1 cellular context compared by ENCODE assay signal in the genomic region with DNA sequence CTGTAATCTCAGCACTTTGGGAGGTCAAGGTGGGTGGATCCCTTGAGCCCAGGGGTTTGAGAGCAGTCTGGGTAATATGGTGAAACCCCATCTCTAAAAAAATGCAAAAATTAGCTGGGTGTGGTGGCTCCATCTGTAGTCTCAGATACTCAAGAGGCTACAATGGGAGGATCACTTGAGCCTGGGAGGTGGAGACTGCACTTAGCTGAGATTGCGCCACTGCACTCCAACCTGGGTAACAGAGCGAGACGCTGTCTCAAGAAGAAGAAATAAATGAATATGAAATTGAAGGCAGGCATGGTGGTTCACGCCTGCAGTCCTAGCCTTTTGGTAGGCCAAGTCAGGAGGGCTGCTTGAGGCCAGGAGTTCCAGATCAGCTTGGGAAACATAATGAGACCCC.
TF ChIP-seq lines count a peak whose summit lies in the region.

No MANE protein-coding gene starts in this region.

TF ChIP-seq in endothelial cell of umbilical vein, 7 proteins besides CTCF, POLR2A, EP300 and RAD21:
- TF ChIP-seq POLR2AphosphoS5 (IDR thresholded peaks at IDR 0.05; ENCODE audit: insufficient read depth, low read depth, low read length) (no peak), EZH2 (IDR thresholded peaks at IDR 0.05; ENCODE audit: borderline replicate concordance, low read depth, low read length, severe bottlenecking) (no peak), FOS (IDR thresholded peaks at IDR 0.05; ENCODE audit: borderline replicate concordance, insufficient read depth, low read length) (no peak), MYC (IDR thresholded peaks at IDR 0.05; ENCODE audit: low read depth, low read length) (no peak), GATA2 (IDR thresholded peaks at IDR 0.05; ENCODE audit: insufficient read depth, insufficient read length, low read depth, low read length) (no peak), JUN (IDR thresholded peaks at IDR 0.05; ENCODE audit: borderline replicate concordance, insufficient read depth, insufficient read length, low read depth) (no peak)
- TF ChIP-seq, protein P1, sequence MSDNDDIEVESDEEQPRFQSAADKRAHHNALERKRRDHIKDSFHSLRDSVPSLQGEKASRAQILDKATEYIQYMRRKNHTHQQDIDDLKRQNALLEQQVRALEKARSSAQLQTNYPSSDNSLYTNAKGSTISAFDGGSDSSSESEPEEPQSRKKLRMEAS (IDR thresholded peaks at IDR 0.05; ENCODE audit: insufficient read depth, insufficient read length), result no peak
